ENCODE assay signal across 7 cellular contexts in the genomic region with DNA sequence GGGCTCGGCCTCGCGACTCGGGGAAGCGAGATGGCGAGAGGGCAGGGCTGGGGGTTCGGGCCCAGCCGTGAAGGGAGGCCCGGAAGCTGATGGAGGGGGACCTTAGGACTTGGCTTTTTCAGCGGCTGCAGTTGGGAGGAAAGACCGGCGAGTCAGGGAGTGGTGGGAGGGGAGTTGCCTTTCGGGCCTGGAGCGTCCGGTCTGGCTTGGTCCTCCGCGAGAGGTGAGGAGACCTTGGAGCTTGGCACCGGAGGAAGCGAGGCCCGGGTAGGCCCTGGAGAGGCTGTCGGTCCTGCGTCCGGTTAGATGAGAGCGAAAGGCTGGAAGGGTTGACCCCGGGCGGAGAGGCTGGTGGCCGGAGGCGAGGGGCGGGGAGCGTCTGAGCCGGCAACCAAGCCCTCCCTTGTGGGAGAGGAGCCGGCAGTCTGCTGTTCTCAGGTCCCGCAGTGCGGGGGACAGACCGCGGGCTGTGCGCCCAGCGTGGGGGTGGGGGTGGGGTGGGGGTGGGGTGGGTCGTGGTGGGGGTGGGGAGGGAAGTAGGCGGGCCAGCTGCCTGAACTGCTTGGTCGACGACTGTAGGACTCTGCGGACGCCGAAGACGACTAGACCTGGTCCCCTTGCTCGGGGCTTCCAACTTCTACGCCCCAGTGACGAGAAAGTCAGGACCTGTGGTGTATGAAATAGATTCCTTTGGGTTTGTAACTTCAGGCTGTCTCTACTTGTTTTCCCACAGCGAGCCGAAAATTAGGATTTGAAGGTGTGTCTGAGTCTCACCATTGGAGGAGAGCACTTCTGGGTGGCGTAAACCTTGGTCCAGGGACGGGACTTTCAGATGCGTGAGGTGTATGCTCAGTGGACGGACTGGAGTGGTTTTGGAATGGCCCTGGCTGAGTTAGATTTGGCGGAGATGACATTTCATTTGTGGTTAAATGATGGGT. TPM values are rescaled to one million over a fixed set of nuclear protein-coding genes. Genes with fewer than 3 reads are reported as not detected.
DNase-seq lines count a peak whose midpoint lies in the region; ATAC-seq and TF ChIP-seq lines count a peak whose summit lies in the region.

No MANE protein-coding gene starts in this region.

- H3K27me3 Mint-ChIP-seq in activated naive CD8-positive, alpha-beta T cell treated with anti-CD3 and anti-CD28 coated beads, Interleukin-2, amount 10 ng/mL, durations not matched to agents 7 days and 5 days = no peaks in the 10 kb centered on the region

- 2 to 3% methylated on average over 55 to 56 of the region's 56 CpGs for WGBS in heart right ventricle, 2 donors

- H3K4me1 ChIP-seq in heart right ventricle = peaks cover 3 to 41% (median 31%) of the 10 kb centered on the region in 9 donors
- H3K4me1 ChIP-seq in rectal smooth muscle tissue (ENCODE audit: control insufficient read depth, insufficient read depth, low read length) = peaks cover 18% of the 10 kb centered on the region

- H3K4me3 ChIP-seq in heart right ventricle (peak overlapping the region; percentile 76 to 99 (median 92)), rectal smooth muscle tissue (ENCODE audit: low read length) (peak overlapping the region; percentile 99)

- H3K9me3 ChIP-seq in heart right ventricle = no peaks in the 10 kb centered on the region

- H3K9ac ChIP-seq in rectal smooth muscle tissue (ENCODE audit: low read length) = peak overlapping the region; percentile 95

- H3K27ac Mint-ChIP-seq in activated naive CD8-positive, alpha-beta T cell treated with anti-CD3 and anti-CD28 coated beads, Interleukin-2, amount 10 ng/mL, durations not matched to agents 7 days and 5 days = peak overlapping the region; percentile 97

- H3K27me3 ChIP-seq in heart right ventricle (no peaks in the 10 kb centered on the region), rectal smooth muscle tissue (ENCODE audit: control insufficient read depth, insufficient read depth, low read length) (no peaks in the 10 kb centered on the region)

- H3K4me1 Mint-ChIP-seq in activated naive CD8-positive, alpha-beta T cell treated with anti-CD3 and anti-CD28 coated beads, Interleukin-2, amount 10 ng/mL, durations not matched to agents 7 days and 5 days = peaks cover 32% of the 10 kb centered on the region

- intact Hi-C loops in heart right ventricle (cut with DNase I) = loop anchor here in 2 of 10 donors (10.0 kb wide), 2 partner anchors 73 to 193 kb away; a partner anchor contains a TSS

- peaks cover 0 to 10% (median 0%) of the 10 kb centered on the region in 9 donors for H3K36me3 ChIP-seq in heart right ventricle
- no peaks in the 10 kb centered on the region for H3K36me3 ChIP-seq in rectal smooth muscle tissue (ENCODE audit: control insufficient read depth, insufficient read depth, low read length)

- H3K27ac ChIP-seq in heart right ventricle (peak overlapping the region; percentile 85 to 98 (median 96)), rectal smooth muscle tissue (ENCODE audit: low read depth, low read length) (peak overlapping the region; percentile 93)

- TF ChIP-seq CTCF in heart right ventricle (IDR thresholded peaks at IDR 0.05) = no peak

- ATAC-seq in GM18502 (IDR thresholded peaks at IDR 0.05; ENCODE audit: poor library complexity, unreplicated experiment) (peak; percentile 16), HG02623 (IDR thresholded peaks at IDR 0.05; ENCODE audit: unreplicated experiment) (peak; percentile 6), heart right ventricle (peak; percentile 2 to 17 (median 10))
- ATAC-seq in activated naive CD8-positive, alpha-beta T cell treated with anti-CD3 and anti-CD28 coated beads, Interleukin-2, amount 10 ng/mL, durations not matched to agents 7 days and 5 days (ENCODE audit: low read depth) = peak; percentile 23

- no peak for DNase-seq in activated naive CD8-positive, alpha-beta T cell treated with anti-CD3 and anti-CD28 coated beads, Interleukin-2, amount 10 ng/mL, durations not matched to agents 7 days and 5 days
- DNase-seq in heart right ventricle (peak; percentile 34 to 40), SHP77 treated with DMSO at 0.1 percent for 48 hours (lab: John Stamatoyannopoulos, UW) (no peak)

- peaks cover 28% of the 10 kb centered on the region for H3K36me3 Mint-ChIP-seq in activated naive CD8-positive, alpha-beta T cell treated with anti-CD3 and anti-CD28 coated beads, Interleukin-2, amount 10 ng/mL, durations not matched to agents 7 days and 5 days

- POLR2A ChIA-PET in activated naive CD8-positive, alpha-beta T cell treated with anti-CD3 and anti-CD28 coated beads, Interleukin-2, amount 10 ng/mL, durations not matched to agents 7 days and 5 days (lab: Charles Lee) = interaction anchor here (1.0 kb wide), 1 partner anchor 11 kb away, joined by 7 read pairs; no protein-coding TSS in a partner anchor

- no peaks in the 10 kb centered on the region for H3K9me3 Mint-ChIP-seq in activated naive CD8-positive, alpha-beta T cell treated with anti-CD3 and anti-CD28 coated beads, Interleukin-2, amount 10 ng/mL, durations not matched to agents 7 days and 5 days

- H3K4me3 Mint-ChIP-seq in activated naive CD8-positive, alpha-beta T cell treated with anti-CD3 and anti-CD28 coated beads, Interleukin-2, amount 10 ng/mL, durations not matched to agents 7 days and 5 days = peak overlapping the region; percentile 86

TF ChIP-seq in PFSK-1, 5 proteins besides CTCF, POLR2A, EP300 and RAD21:
- no peak for TF ChIP-seq SIN3A (IDR thresholded peaks at IDR 0.05; ENCODE audit: borderline replicate concordance, insufficient read depth, low read length)
- TF ChIP-seq FOXP2 (optimal IDR thresholded peaks at IDR 0.05; ENCODE audit: borderline replicate concordance, extremely low read depth, extremely low read length, insufficient read depth) = no peak
- TF ChIP-seq, protein P1, sequence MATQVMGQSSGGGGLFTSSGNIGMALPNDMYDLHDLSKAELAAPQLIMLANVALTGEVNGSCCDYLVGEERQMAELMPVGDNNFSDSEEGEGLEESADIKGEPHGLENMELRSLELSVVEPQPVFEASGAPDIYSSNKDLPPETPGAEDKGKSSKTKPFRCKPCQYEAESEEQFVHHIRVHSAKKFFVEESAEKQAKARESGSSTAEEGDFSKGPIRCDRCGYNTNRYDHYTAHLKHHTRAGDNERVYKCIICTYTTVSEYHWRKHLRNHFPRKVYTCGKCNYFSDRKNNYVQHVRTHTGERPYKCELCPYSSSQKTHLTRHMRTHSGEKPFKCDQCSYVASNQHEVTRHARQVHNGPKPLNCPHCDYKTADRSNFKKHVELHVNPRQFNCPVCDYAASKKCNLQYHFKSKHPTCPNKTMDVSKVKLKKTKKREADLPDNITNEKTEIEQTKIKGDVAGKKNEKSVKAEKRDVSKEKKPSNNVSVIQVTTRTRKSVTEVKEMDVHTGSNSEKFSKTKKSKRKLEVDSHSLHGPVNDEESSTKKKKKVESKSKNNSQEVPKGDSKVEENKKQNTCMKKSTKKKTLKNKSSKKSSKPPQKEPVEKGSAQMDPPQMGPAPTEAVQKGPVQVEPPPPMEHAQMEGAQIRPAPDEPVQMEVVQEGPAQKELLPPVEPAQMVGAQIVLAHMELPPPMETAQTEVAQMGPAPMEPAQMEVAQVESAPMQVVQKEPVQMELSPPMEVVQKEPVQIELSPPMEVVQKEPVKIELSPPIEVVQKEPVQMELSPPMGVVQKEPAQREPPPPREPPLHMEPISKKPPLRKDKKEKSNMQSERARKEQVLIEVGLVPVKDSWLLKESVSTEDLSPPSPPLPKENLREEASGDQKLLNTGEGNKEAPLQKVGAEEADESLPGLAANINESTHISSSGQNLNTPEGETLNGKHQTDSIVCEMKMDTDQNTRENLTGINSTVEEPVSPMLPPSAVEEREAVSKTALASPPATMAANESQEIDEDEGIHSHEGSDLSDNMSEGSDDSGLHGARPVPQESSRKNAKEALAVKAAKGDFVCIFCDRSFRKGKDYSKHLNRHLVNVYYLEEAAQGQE (IDR thresholded peaks at IDR 0.05; ENCODE audit: insufficient read depth in 1 of 2, low read depth in 2 of 2, low read length in 2 of 2) = no peak
- 0 out of 2 replicates have a peak, but pooled peaks have one; percentile 9 for TF ChIP-seq POLR2AphosphoS5 (IDR thresholded peaks at IDR 0.05; ENCODE audit: low read depth, low read length)
- no peak for TF ChIP-seq TAF1 (IDR thresholded peaks at IDR 0.05; ENCODE audit: borderline replicate concordance, insufficient read depth, low read length)

RNA-seq across cellular contexts. Expression of a gene that starts 1.0 kb away (rescaled TPM):
- 18.4 TPM for polyA plus RNA-seq in PFSK-1 (2012; ENCODE audit: insufficient read length, low read depth)
- 100 to 1,000 TPM; 125 to 132 TPM for total RNA-seq in activated naive CD8-positive, alpha-beta T cell treated with anti-CD3 and anti-CD28 coated beads, Interleukin-2, amount 10 ng/mL, durations not matched to agents 7 days and 5 days
- total RNA-seq in heart right ventricle = 10 to 100 TPM; 36.2 to 64.0 (median 49.6) TPM
- 10 to 100 TPM; 12.8 to 15.6 TPM for polyA plus RNA-seq in heart right ventricle

Comparison
In these comparisons a context has a peak if more than half of its experiments do, and no peak if none do; other contexts are left out.
1. DNase-seq: peak in heart right ventricle (2 of 2); none in activated naive CD8-positive, alpha-beta T cell treated with anti-CD3 and anti-CD28 coated beads, Interleukin-2, amount 10 ng/mL, durations not matched to agents 7 days and 5 days (single experiment) and SHP77 treated with DMSO at 0.1 percent for 48 hours (single experiment).
2. Peak in every context shown above with its lines, with median percentiles within 50 percentile points of each other: ATAC-seq.